16 cellular contexts compared by ENCODE assay signal in genomic region chrY:13361656-13362393, GRCh38.
DNase-seq lines count a peak whose midpoint lies in the region; ATAC-seq, FAIRE-seq and TF ChIP-seq lines count a peak whose summit lies in the region.
"Had no signal": no experiment of that assay in that cellular context is flagged by ENCODE, and none has a peak within 500 bp of the region (broad histone marks: within the 10 kb centered on the region; RNA-seq: fewer than 3 reads in every experiment).

No MANE protein-coding gene starts in this region.

- H3K27ac Mint-ChIP-seq in activated CD4-positive, alpha-beta memory T cell treated with anti-CD3 and anti-CD28 coated beads for 36 hours: peak overlapping the region; percentile 42
- no peak overlapping the region for H3K27ac Mint-ChIP-seq in activated CD4-positive, alpha-beta memory T cell treated with anti-CD3 and anti-CD28 coated beads, Interleukin-2, amount 10 ng/mL, durations not matched to agents 7 days and 5 days
- peak overlapping the region; percentile 84 for H3K27ac Mint-ChIP-seq in astrocyte (ENCODE audit: unreplicated experiment)
- H3K27ac Mint-ChIP-seq: activated T-cell treated with anti-CD3 and anti-CD28 coated beads, Interleukin-2, amount 50 U/mL, for 24 hours had no signal

- H3K4me3 ChIP-seq in astrocyte (ENCODE audit: insufficient read depth, low read depth, low read length): no peak overlapping the region
- H3K4me3 ChIP-seq: dorsolateral prefrontal cortex, gastrocnemius medialis, ovary had no signal

- H4K20me1 ChIP-seq in astrocyte (ENCODE audit: insufficient read depth, low read length): no peaks in the 10 kb centered on the region

- H3K27me3 Mint-ChIP-seq in activated CD4-positive, alpha-beta memory T cell treated with anti-CD3 and anti-CD28 coated beads for 36 hours: no peaks in the 10 kb centered on the region
- no peaks in the 10 kb centered on the region for H3K27me3 Mint-ChIP-seq in activated CD4-positive, alpha-beta memory T cell treated with anti-CD3 and anti-CD28 coated beads, Interleukin-2, amount 10 ng/mL, durations not matched to agents 7 days and 5 days
- H3K27me3 Mint-ChIP-seq in astrocyte (ENCODE audit: low read depth, unreplicated experiment): no peaks in the 10 kb centered on the region
- H3K27me3 Mint-ChIP-seq: activated T-cell treated with anti-CD3 and anti-CD28 coated beads, Interleukin-2, amount 50 U/mL, for 24 hours had no signal

- H3K9ac ChIP-seq in astrocyte (ENCODE audit: low read length): no peak overlapping the region

- POLR2A ChIA-PET in activated CD4-positive, alpha-beta memory T cell treated with anti-CD3 and anti-CD28 coated beads for 36 hours (lab: Charles Lee): interaction anchor here (0.6 to 1.1 kb wide), 2 partner anchors 17 to 49 kb away, joined by 3 read pairs; no protein-coding TSS in a partner anchor
- POLR2A ChIA-PET in activated CD4-positive, alpha-beta memory T cell treated with anti-CD3 and anti-CD28 coated beads, Interleukin-2, amount 10 ng/mL, durations not matched to agents 7 days and 5 days (lab: Charles Lee): no interaction called here

- TF ChIP-seq CTCF in astrocyte (IDR thresholded peaks at IDR 0.05; ENCODE audit: insufficient read depth, low read depth, low read length): no peak

- H3K9me3 Mint-ChIP-seq in activated CD4-positive, alpha-beta memory T cell treated with anti-CD3 and anti-CD28 coated beads for 36 hours: no peaks in the 10 kb centered on the region
- H3K9me3 Mint-ChIP-seq in activated CD4-positive, alpha-beta memory T cell treated with anti-CD3 and anti-CD28 coated beads, Interleukin-2, amount 10 ng/mL, durations not matched to agents 7 days and 5 days: no peaks in the 10 kb centered on the region
- no peaks in the 10 kb centered on the region for H3K9me3 Mint-ChIP-seq in astrocyte (ENCODE audit: unreplicated experiment)
- H3K9me3 Mint-ChIP-seq: activated T-cell treated with anti-CD3 and anti-CD28 coated beads, Interleukin-2, amount 50 U/mL, for 24 hours; immature natural killer cell had no signal

- no peaks in the 10 kb centered on the region for H3K27me3 ChIP-seq in astrocyte (ENCODE audit: insufficient read depth, low read length)
- H3K27me3 ChIP-seq: dorsolateral prefrontal cortex, gastrocnemius medialis, ovary had no signal

- H3K4me1 ChIP-seq in astrocyte (ENCODE audit: insufficient read depth, low read length): peaks cover 2% of the 10 kb centered on the region

- intact Hi-C loops in activated CD4-positive, alpha-beta memory T cell treated with anti-CD3 and anti-CD28 coated beads for 36 hours (cut with micrococcal nuclease): no loop called here
- intact Hi-C loops in left ventricle myocardium superior (cut with micrococcal nuclease): no loop called here

- peak overlapping the region; percentile 36 for H3K4me2 ChIP-seq in astrocyte (ENCODE audit: low read length)

- CTCF ChIA-PET in activated CD4-positive, alpha-beta memory T cell treated with anti-CD3 and anti-CD28 coated beads for 36 hours (lab: Charles Lee): interaction anchor here (1.0 kb wide), 1 partner anchor 9 kb away, joined by 3 read pairs; no protein-coding TSS in a partner anchor
- CTCF ChIA-PET in activated CD4-positive, alpha-beta memory T cell treated with anti-CD3 and anti-CD28 coated beads, Interleukin-2, amount 10 ng/mL, durations not matched to agents 7 days and 5 days (lab: Charles Lee): no interaction called here

- no peak overlapping the region for H2AFZ ChIP-seq in astrocyte (ENCODE audit: low read depth, low read length)

- H3K36me3 Mint-ChIP-seq in activated CD4-positive, alpha-beta memory T cell treated with anti-CD3 and anti-CD28 coated beads for 36 hours: peaks cover 6% of the 10 kb centered on the region
- H3K36me3 Mint-ChIP-seq in activated CD4-positive, alpha-beta memory T cell treated with anti-CD3 and anti-CD28 coated beads, Interleukin-2, amount 10 ng/mL, durations not matched to agents 7 days and 5 days (ENCODE audit: low read depth): peaks cover 27% of the 10 kb centered on the region
- H3K36me3 Mint-ChIP-seq in astrocyte (ENCODE audit: low read depth, unreplicated experiment): no peaks in the 10 kb centered on the region
- H3K36me3 Mint-ChIP-seq: immature natural killer cell had no signal

- no peaks in the 10 kb centered on the region for H3K79me2 ChIP-seq in astrocyte (ENCODE audit: insufficient read depth, low read length)

- H3K9me3 ChIP-seq in astrocyte (ENCODE audit: insufficient read depth, low read depth, low read length): no peaks in the 10 kb centered on the region
- H3K9me3 ChIP-seq: gastrocnemius medialis, ovary had no signal

- H3K27ac ChIP-seq in astrocyte (ENCODE audit: low read depth, low read length): peak overlapping the region; percentile 10
- H3K27ac ChIP-seq: dorsolateral prefrontal cortex, ovary had no signal

- no peak overlapping the region for H3K4me3 Mint-ChIP-seq in activated CD4-positive, alpha-beta memory T cell treated with anti-CD3 and anti-CD28 coated beads for 36 hours
- H3K4me3 Mint-ChIP-seq in activated CD4-positive, alpha-beta memory T cell treated with anti-CD3 and anti-CD28 coated beads, Interleukin-2, amount 10 ng/mL, durations not matched to agents 7 days and 5 days: no peak overlapping the region
- H3K4me3 Mint-ChIP-seq in astrocyte (ENCODE audit: unreplicated experiment): no peak overlapping the region
- H3K4me3 Mint-ChIP-seq: activated T-cell treated with anti-CD3 and anti-CD28 coated beads, Interleukin-2, amount 50 U/mL, for 24 hours; immature natural killer cell had no signal

- FAIRE-seq in astrocyte (lab: Jason Lieb, UNC): no peak

- no peak for DNase-seq in activated CD4-positive, alpha-beta memory T cell treated with anti-CD3 and anti-CD28 coated beads for 36 hours
- DNase-seq in activated CD4-positive, alpha-beta memory T cell treated with anti-CD3 and anti-CD28 coated beads, Interleukin-2, amount 10 ng/mL, durations not matched to agents 7 days and 5 days: no peak
- DNase-seq in astrocyte (ENCODE audit: low read depth) (no peak), non-pigmented ciliary epithelial cell (ENCODE audit: low read depth) (peak; percentile 38), NCI-H1092 (lab: John Stamatoyannopoulos, UW) (no peak), left ventricle myocardium superior (no peak)
- DNase-seq: activated T-cell treated with anti-CD3 and anti-CD28 coated beads, Interleukin-2, amount 50 U/mL, for 24 hours; dorsolateral prefrontal cortex; gastrocnemius medialis; immature natural killer cell; midbrain; NCI-H2171 treated with DMSO at 0.1 percent for 48 hours; ovary had no signal

- ATAC-seq in HG03432 (IDR thresholded peaks at IDR 0.05; ENCODE audit: unreplicated experiment) (peak; percentile 65), left ventricle myocardium superior (no peak), GM21717 (IDR thresholded peaks at IDR 0.05; ENCODE audit: unreplicated experiment) (no peak)
- ATAC-seq: gastrocnemius medialis, SK-N-SH treated with all-trans-retinoic acid at 6 μM for 48 hours had no signal

- no peaks in the 10 kb centered on the region for H3K36me3 ChIP-seq in astrocyte (ENCODE audit: insufficient read depth, low read length)
- H3K36me3 ChIP-seq: gastrocnemius medialis, ovary had no signal

- peaks cover 21% of the 10 kb centered on the region for H3K4me1 Mint-ChIP-seq in activated CD4-positive, alpha-beta memory T cell treated with anti-CD3 and anti-CD28 coated beads for 36 hours (ENCODE audit: low read depth)
- H3K4me1 Mint-ChIP-seq in activated CD4-positive, alpha-beta memory T cell treated with anti-CD3 and anti-CD28 coated beads, Interleukin-2, amount 10 ng/mL, durations not matched to agents 7 days and 5 days: peaks cover 17% of the 10 kb centered on the region
- peaks cover 14% of the 10 kb centered on the region for H3K4me1 Mint-ChIP-seq in astrocyte (ENCODE audit: low read depth, unreplicated experiment)
- H3K4me1 Mint-ChIP-seq: immature natural killer cell had no signal
